Comparison of ENCODE assay signal across 8 cellular contexts in genomic region chr21:44107589-44107988, GRCh38. TPM values are rescaled to one million over a fixed set of nuclear protein-coding genes. Genes with fewer than 3 reads are reported as not detected.
DNase-seq lines count a peak whose midpoint lies in the region; ATAC-seq, FAIRE-seq and TF ChIP-seq lines count a peak whose summit lies in the region.
"Not testable (repeated sequence)": the region's sequence is repeated elsewhere in the genome, so short reads cannot be mapped to it uniquely, and the experiment has no call there.

No MANE protein-coding gene starts in this region.

- intact Hi-C loops in pancreas (cut with DNase I) = not testable (repeated sequence)

- H3K36me3 ChIP-seq in GM23248 (ENCODE audit: low read depth); keratinocyte (ENCODE audit: control insufficient read depth in 2 of 2, extremely low read depth in 1 of 2, insufficient read depth in 2 of 2, low read length in 2 of 2); pancreas; upper lobe of left lung: not testable (repeated sequence)

- not testable (repeated sequence) for TF ChIP-seq POLR2A in upper lobe of left lung (IDR thresholded peaks at IDR 0.05)

- H3K79me2 ChIP-seq in GM23248 (ENCODE audit: insufficient read depth); keratinocyte (ENCODE audit: control insufficient read depth, insufficient read depth, low read length): not testable (repeated sequence)

- in situ Hi-C loops in GM23248 (cut with MboI) = not testable (repeated sequence)

- not testable (repeated sequence) for H3K27me3 Mint-ChIP-seq in WTC11 (ENCODE audit: low read depth)

- H3K27me3 ChIP-seq in GM23248 (replicated peaks; ENCODE audit: insufficient read depth); keratinocyte (ENCODE audit: control insufficient read depth, extremely low read depth, insufficient read depth, low read length); pancreas; upper lobe of left lung: not testable (repeated sequence)

- not testable (repeated sequence) for H3K9me3 Mint-ChIP-seq in WTC11

- not testable (repeated sequence) for FAIRE-seq in keratinocyte (lab: Jason Lieb, UNC); pancreas (lab: Jason Lieb, UNC)

- peak overlapping the region; percentile 67 for H3K9ac ChIP-seq in GM23248
- H3K9ac ChIP-seq in keratinocyte (ENCODE audit: control insufficient read depth, extremely low read depth, insufficient read depth, low read length) = peak overlapping the region; percentile 47

- dilution Hi-C loops in keratinocyte (cut with MboI; ENCODE audit: extremely low pct_ligation_motif_present, low sequenced_read_pairs) = not testable (repeated sequence)

- DNase-seq in GM12865 (ENCODE audit: low read depth); GM23248; WTC11 (ENCODE audit: low spot score); cardiac fibroblast (ENCODE audit: low read depth in 2 of 2); keratinocyte (ENCODE audit: low read depth, low spot score); pancreas; upper lobe of left lung: not testable (repeated sequence)

- not testable (repeated sequence) for H3K9me3 ChIP-seq in GM23248 (ENCODE audit: low read depth); keratinocyte (ENCODE audit: control insufficient read depth, low read depth, low read length); pancreas; upper lobe of left lung

- H3K4me3 ChIP-seq in GM12865 (ENCODE audit: low read depth, low read length) (peak overlapping the region; percentile 37), GM23248 (peak overlapping the region; percentile 64), cardiac fibroblast (replicated peaks in 1 of 2; ENCODE audit: low read depth in 2 of 2, low read length in 2 of 2) (peak overlapping the region; percentile 22 to 36), keratinocyte (ENCODE audit: control insufficient read depth in 2 of 3, extremely low read depth in 1 of 3, insufficient read depth in 2 of 3, low read depth in 1 of 3, low read length in 3 of 3) (peak overlapping the region in 1 of 3 experiments; percentile 21), pancreas (peak overlapping the region in 2 of 4 donors; percentile 28 to 35), upper lobe of left lung (peak overlapping the region in 3 of 4 donors; percentile 42 to 52 (median 48))

- H3K9me1 ChIP-seq in keratinocyte (ENCODE audit: control insufficient read depth, extremely low read depth, insufficient read depth, low read length) = not testable (repeated sequence)

- H3K9me2 ChIP-seq in GM23248 (ENCODE audit: insufficient read depth) = not testable (repeated sequence)

- not testable (repeated sequence) for H4K20me1 ChIP-seq in GM23248 (ENCODE audit: insufficient read depth); keratinocyte (ENCODE audit: control insufficient read depth, extremely low read depth, insufficient read depth, low read length)

- H3K4me3 Mint-ChIP-seq in WTC11 = not testable (repeated sequence)

- H3K27ac Mint-ChIP-seq in WTC11 = not testable (repeated sequence)

- not testable (repeated sequence) for H3F3A ChIP-seq in GM23248 (ENCODE audit: insufficient read depth)

- not testable (repeated sequence) for TF ChIP-seq EP300 in upper lobe of left lung (IDR thresholded peaks at IDR 0.05)

- H3K27ac ChIP-seq in GM23248; keratinocyte (ENCODE audit: control insufficient read depth, insufficient read depth, low read length); pancreas; upper lobe of left lung: not testable (repeated sequence)

- no CpG with 5 or more reads among the region's 31 CpGs for WGBS in GM23248 (ENCODE audit: low coverage in 1 of 2, low lambda C conversion rate in 2 of 2, missing lambda C conversion rate in 2 of 2), 2 experiments
- WGBS in pancreas, 2 donors = no CpG with 5 or more reads among the region's 31 CpGs
- WGBS in upper lobe of left lung, 2 donors = no CpG with 5 or more reads among the region's 31 CpGs

- not testable (repeated sequence) for H3K4me2 ChIP-seq in GM23248 (ENCODE audit: unreplicated experiment); keratinocyte (ENCODE audit: control insufficient read depth, extremely low read depth, insufficient read depth, low read depth, low read length)

- H2AFZ ChIP-seq in GM23248; keratinocyte (ENCODE audit: control insufficient read depth, low read length): not testable (repeated sequence)

- CTCF ChIA-PET in WTC11 (lab: Charles Lee) = not testable (repeated sequence)

- peak; percentile 27 for ATAC-seq in HG03354 (IDR thresholded peaks at IDR 0.05; ENCODE audit: poor library complexity, severe bottlenecking, unreplicated experiment)
- ATAC-seq in WTC11 = peak; percentile 34
- peak; percentile 72 to 75 (median 73) for ATAC-seq in pancreas
- peak; percentile 53 to 73 for ATAC-seq in upper lobe of left lung (ENCODE audit: low FRiP score in 2 of 2)

- POLR2A ChIA-PET in WTC11 (lab: Charles Lee) = not testable (repeated sequence)

- not testable (repeated sequence) for H3K36me3 Mint-ChIP-seq in WTC11

- H3K4me1 ChIP-seq in GM23248 (ENCODE audit: insufficient read depth); keratinocyte (ENCODE audit: control insufficient read depth, extremely low read depth, insufficient read depth, low read length); pancreas; upper lobe of left lung: not testable (repeated sequence)

- H3K4me1 Mint-ChIP-seq in WTC11 = not testable (repeated sequence)

- TF ChIP-seq CTCF in GM12865 (IDR thresholded peaks at IDR 0.05; ENCODE audit: insufficient read depth, low read depth, low read length, missing control alignments); WTC11 (IDR thresholded peaks at IDR 0.05); cardiac fibroblast (IDR thresholded peaks at IDR 0.05; ENCODE audit: low read depth, low read length); keratinocyte (optimal IDR thresholded peaks at IDR 0.05 in 1 of 3, IDR thresholded peaks at IDR 0.05 in 1 of 3, conservative IDR thresholded peaks at IDR 0.05 in 1 of 3; ENCODE audit: extremely low read depth in 1 of 3, insufficient read depth in 2 of 3, low read length in 3 of 3); pancreas (IDR thresholded peaks at IDR 0.05); upper lobe of left lung (IDR thresholded peaks at IDR 0.05): not testable (repeated sequence)

RNA-seq across cellular contexts. Expression of gene PWP2, which starts 0.4 kb away (rescaled TPM):
- total RNA-seq in GM23248 (2014; rRNA removed; shearing (Covaris generic)) = 16.1 and 16.3 TPM in 2 replicates
- polyA plus RNA-seq in GM23248 (2016; fragmentation: Nextera tagmentation; extraction: Ambion mirVana) = 11.2 and 12.8 TPM in 2 replicates
- 30.6 to 41.6 TPM (median 36.3 TPM) in 3 replicates for total RNA-seq in WTC11 (2021)
- 27.3 to 34.2 TPM (median 29.5 TPM) in 3 replicates for polyA plus RNA-seq in keratinocyte
- 9.0 TPM for polyA plus RNA-seq in keratinocyte (2011; ENCODE audit: low read depth)
- 14.9 and 21.4 TPM in 2 replicates for polyA plus RNA-seq in keratinocyte (2011; cell fraction: cytosol; rRNA removed)
- polyA plus RNA-seq in keratinocyte (2011; cell fraction: nucleus; rRNA removed) = 49.9 and 54.0 TPM in 2 replicates
- polyA plus RNA-seq in keratinocyte (2012; ENCODE audit: low replicate concordance) = 17.4 and 34.8 TPM in 2 replicates
- polyA minus RNA-seq in keratinocyte = 45.9 to 91.6 TPM (median 46.0 TPM) in 3 replicates
- 31.1 TPM for polyA minus RNA-seq in keratinocyte (2011; cell fraction: cytosol; rRNA and poly(A)+ RNA removed)
- 35.3 and 61.4 TPM in 2 replicates for polyA minus RNA-seq in keratinocyte (2011; cell fraction: nucleus; rRNA and poly(A)+ RNA removed)
- 1 to 10 TPM in 5 of 6 donors, under 1 TPM in 1; 0.87 to 5.8 (median 2.2) TPM for total RNA-seq in pancreas
- polyA plus RNA-seq in pancreas = 10 to 100 TPM in 1 of 2 donors, 1 to 10 TPM in 1; 5.6 to 10.5 TPM
- 10 to 100 TPM in 2 of 6 donors, 1 to 10 TPM in 4; 2.0 to 15.7 (median 3.1) TPM for total RNA-seq in upper lobe of left lung

RNA-seq across cellular contexts. Expression of gene GATD3, which starts 25.9 kb away (rescaled TPM):
- total RNA-seq in GM23248 (2014; rRNA removed; shearing (Covaris generic)) = 39.6 and 45.7 TPM in 2 replicates
- 49.1 and 50.9 TPM in 2 replicates for polyA plus RNA-seq in GM23248 (2016; fragmentation: Nextera tagmentation; extraction: Ambion mirVana)
- 29.5 to 39.0 TPM (median 32.9 TPM) in 3 replicates for total RNA-seq in WTC11 (2021)
- polyA plus RNA-seq in keratinocyte = 25.7 to 35.9 TPM (median 32.0 TPM) in 3 replicates
- 23.6 TPM for polyA plus RNA-seq in keratinocyte (2011; ENCODE audit: low read depth)
- 20.4 and 37.9 TPM in 2 replicates for polyA plus RNA-seq in keratinocyte (2011; cell fraction: cytosol; rRNA removed)
- 44.7 and 49.3 TPM in 2 replicates for polyA plus RNA-seq in keratinocyte (2011; cell fraction: nucleus; rRNA removed)
- polyA plus RNA-seq in keratinocyte (2012; ENCODE audit: low replicate concordance) = 17.7 and 38.8 TPM in 2 replicates
- 9.7 to 16.3 TPM (median 9.8 TPM) in 3 replicates for polyA minus RNA-seq in keratinocyte
- polyA minus RNA-seq in keratinocyte (2011; cell fraction: cytosol; rRNA and poly(A)+ RNA removed) = 47.2 TPM
- polyA minus RNA-seq in keratinocyte (2011; cell fraction: nucleus; rRNA and poly(A)+ RNA removed) = 13.9 and 17.4 TPM in 2 replicates
- total RNA-seq in pancreas = 10 to 100 TPM in 1 of 6 donors, 1 to 10 TPM in 5; 4.2 to 10.0 (median 5.9) TPM
- 1 to 10 TPM; 4.6 to 6.0 TPM for polyA plus RNA-seq in pancreas
- 10 to 100 TPM in 3 of 6 donors, 1 to 10 TPM in 3; 4.9 to 51.7 (median 10.2) TPM for total RNA-seq in upper lobe of left lung
